Comparison of ENCODE assay signal across 8 cellular contexts in the genomic region with DNA sequence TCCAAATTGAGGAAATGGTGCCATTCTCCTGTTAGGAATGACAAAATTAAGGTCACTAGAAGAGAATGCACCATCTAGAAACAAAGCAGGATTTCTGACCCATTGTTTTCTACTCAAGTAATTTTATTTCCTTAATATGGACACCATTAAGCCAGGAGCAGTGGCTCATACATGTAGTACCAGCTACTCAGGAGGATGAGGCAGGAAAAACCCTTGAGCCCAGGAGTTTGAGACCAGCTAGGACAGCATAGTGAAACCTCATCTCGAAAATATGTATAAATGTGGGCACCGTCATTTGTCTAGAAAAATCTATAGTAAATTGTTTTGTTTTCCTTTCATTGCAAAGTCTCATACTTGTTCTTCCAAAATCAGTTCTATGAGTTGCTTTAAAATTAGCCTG. TPM values are rescaled to one million over a fixed set of nuclear protein-coding genes. Genes with fewer than 3 reads are reported as not detected.
DNase-seq lines count a peak whose midpoint lies in the region; ATAC-seq and FAIRE-seq lines count a peak whose summit lies in the region.

No MANE protein-coding gene starts in this region.

- no peak overlapping the region for H3K4me3 ChIP-seq in skeletal muscle satellite cell (ENCODE audit: low read length)

- no peaks in the 10 kb centered on the region for H3K9me3 ChIP-seq in skeletal muscle satellite cell (replicated peaks; ENCODE audit: low read length)

- ATAC-seq in HG02870 (IDR thresholded peaks at IDR 0.05; ENCODE audit: unreplicated experiment): no peak

- peak; percentile 23 for FAIRE-seq in HTR-8/SVneo (lab: Jason Lieb, UNC)

- peak overlapping the region; percentile 47 for H3K4me2 ChIP-seq in skeletal muscle satellite cell (ENCODE audit: low read length)

- H3K9ac ChIP-seq in skeletal muscle satellite cell (ENCODE audit: low read depth, low read length): no peak overlapping the region

- no peaks in the 10 kb centered on the region for H3K27me3 ChIP-seq in skeletal muscle satellite cell (ENCODE audit: control insufficient read depth, insufficient read depth, low read length)

- peaks cover 14% of the 10 kb centered on the region for H3K4me1 ChIP-seq in skeletal muscle satellite cell (ENCODE audit: control insufficient read depth, insufficient read depth, low read length)

- no peaks in the 10 kb centered on the region for H3K36me3 ChIP-seq in skeletal muscle satellite cell (ENCODE audit: insufficient read depth, low read length)

- DNase-seq in EL (peak; percentile 42), HTR-8/SVneo (ENCODE audit: insufficient read length, low spot score) (no peak), germinal center (ENCODE audit: low spot score) (no peak), NCI-H1105 treated with DMSO at 0.1 percent for 48 hours (lab: John Stamatoyannopoulos, UW) (no peak)
- no peak for DNase-seq in stimulated activated CD4-positive, alpha-beta T cell treated with anti-CD3 and anti-CD28 coated beads, Interleukin-15, amount 100 ng/mL, for 24 hours

- peak overlapping the region; percentile 20 for H3K27ac ChIP-seq in cingulate gyrus (ENCODE audit: low read depth, low read length)

RNA-seq across cellular contexts. Expression of a gene that starts 9.1 kb away (rescaled TPM):
- total RNA-seq in skeletal muscle satellite cell (2012; rRNA removed): 60.9 and 64.1 TPM in 2 replicates

RNA-seq across cellular contexts. Expression of a gene that starts 28.1 kb away (rescaled TPM):
- total RNA-seq in skeletal muscle satellite cell (2012; rRNA removed): 5.8 and 8.5 TPM in 2 replicates
